Comparison of ENCODE assay signal across 25 cellular contexts in the genomic region with DNA sequence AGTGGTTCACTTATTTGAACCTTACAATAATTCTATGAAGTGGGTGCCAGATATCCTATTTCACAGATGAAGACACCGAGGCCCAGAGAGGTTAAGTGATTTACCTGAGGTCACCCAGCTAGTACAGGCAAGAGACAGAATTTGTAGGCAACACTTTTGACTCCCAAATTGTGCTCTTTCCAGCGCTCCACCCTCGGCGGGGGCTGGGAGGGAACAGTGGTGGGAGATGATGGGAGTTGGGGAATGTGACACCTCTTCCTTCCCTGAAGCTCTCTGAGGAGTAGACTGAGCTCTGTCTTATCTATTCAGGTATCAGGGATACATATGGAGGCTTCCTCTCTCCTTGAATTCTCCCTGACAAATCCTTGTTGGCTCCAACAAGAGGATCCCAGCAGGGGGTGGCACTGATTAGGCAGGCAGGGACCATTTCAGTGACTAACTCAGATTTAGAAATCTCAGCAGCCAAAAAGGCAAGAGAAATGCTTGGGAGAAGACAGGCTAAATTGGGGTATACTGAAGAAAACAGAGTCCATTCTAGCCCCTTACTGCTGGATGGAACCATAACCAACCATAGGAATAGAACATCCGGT.
"Had no signal": no experiment of that assay in that cellular context is flagged by ENCODE, and none has a peak within 500 bp of the region (broad histone marks: within the 10 kb centered on the region; RNA-seq: fewer than 3 reads in every experiment).

No MANE protein-coding gene starts in this region.

- DNase-seq: activated CD4-positive, alpha-beta T cell treated with anti-CD3 and anti-CD28 coated beads, Interleukin-2, amount 10 ng/mL, durations not matched to agents 24 days and 14 days; activated CD4-positive, alpha-beta T cell treated with anti-CD3 and anti-CD28 coated beads, Interleukin-2, amount 50 U/mL, for 4 hours; activated CD8-positive, alpha-beta T cell treated with anti-CD3 and anti-CD28 coated beads for 36 hours; activated effector memory CD4-positive, alpha-beta T cell treated with anti-CD3 and anti-CD28 coated beads, Interleukin-2, amount 50 U/mL, for 16 hours; activated naive CD4-positive, alpha-beta T cell; activated naive CD4-positive, alpha-beta T cell treated with anti-CD3 and anti-CD28 coated beads, Interleukin-2, amount 50 U/mL, for 16 hours; activated naive CD8-positive, alpha-beta T cell treated with anti-CD3 and anti-CD28 coated beads for 36 hours; activated T-cell treated with anti-CD3 and anti-CD28 coated beads, Interleukin-2, amount 50 U/mL, for 1 hour; activated T-cell treated with anti-CD3 and anti-CD28 coated beads, Interleukin-2, amount 50 U/mL, for 72 hours; amniotic stem cell; aorta; brain microvascular endothelial cell; central memory CD4-positive, alpha-beta T cell; NCI-H1105; NCI-H1417 treated with DMSO at 0.1 percent for 48 hours; NCI-H187 treated with DMSO at 0.1 percent for 48 hours; NCI-H2081; NCI-H345; NCI-H524 treated with DMSO at 0.1 percent for 48 hours; SHP77; SJCRH30; T1000 had no signal

- H3K4me1 Mint-ChIP-seq: activated CD4-positive, alpha-beta T cell treated with anti-CD3 and anti-CD28 coated beads, Interleukin-2, amount 10 ng/mL, durations not matched to agents 24 days and 14 days; activated naive CD8-positive, alpha-beta T cell treated with anti-CD3 and anti-CD28 coated beads for 36 hours; activated T-helper 17 cell treated with anti-CD3 and anti-CD28 coated beads, Interleukin-2, amount 50 U/mL, for 72 hours had no signal

- H3K27ac Mint-ChIP-seq: activated CD4-positive, alpha-beta T cell treated with anti-CD3 and anti-CD28 coated beads, Interleukin-2, amount 10 ng/mL, durations not matched to agents 24 days and 14 days; activated CD8-positive, alpha-beta T cell treated with anti-CD3 and anti-CD28 coated beads for 36 hours; activated naive CD8-positive, alpha-beta T cell treated with anti-CD3 and anti-CD28 coated beads for 36 hours; activated T-cell treated with anti-CD3 and anti-CD28 coated beads, Interleukin-2, amount 50 U/mL, for 72 hours; activated T-helper 17 cell treated with anti-CD3 and anti-CD28 coated beads, Interleukin-2, amount 50 U/mL, for 72 hours had no signal

- H3K9me3 ChIP-seq: SJCRH30 had no signal

- ATAC-seq: activated CD8-positive, alpha-beta T cell treated with anti-CD3 and anti-CD28 coated beads for 36 hours; activated T-cell treated with anti-CD3 and anti-CD28 coated beads, Interleukin-2, amount 50 U/mL, for 72 hours; activated T-helper 17 cell treated with anti-CD3 and anti-CD28 coated beads, Interleukin-2, amount 50 U/mL, for 72 hours; Panc1 had no signal

- H3K27ac ChIP-seq: brain microvascular endothelial cell, SJCRH30, SK-N-MC had no signal

- H3K4me3 ChIP-seq: SJCRH30, SK-N-MC had no signal

- H3K27me3 Mint-ChIP-seq: activated CD4-positive, alpha-beta T cell treated with anti-CD3 and anti-CD28 coated beads, Interleukin-2, amount 10 ng/mL, durations not matched to agents 24 days and 14 days; activated CD8-positive, alpha-beta T cell treated with anti-CD3 and anti-CD28 coated beads for 36 hours; activated naive CD8-positive, alpha-beta T cell treated with anti-CD3 and anti-CD28 coated beads for 36 hours; activated T-helper 17 cell treated with anti-CD3 and anti-CD28 coated beads, Interleukin-2, amount 50 U/mL, for 72 hours had no signal

- H3K9me3 Mint-ChIP-seq: activated CD4-positive, alpha-beta T cell treated with anti-CD3 and anti-CD28 coated beads, Interleukin-2, amount 10 ng/mL, durations not matched to agents 24 days and 14 days; activated CD8-positive, alpha-beta T cell treated with anti-CD3 and anti-CD28 coated beads for 36 hours; activated naive CD8-positive, alpha-beta T cell treated with anti-CD3 and anti-CD28 coated beads for 36 hours; activated T-cell treated with anti-CD3 and anti-CD28 coated beads, Interleukin-2, amount 50 U/mL, for 72 hours; activated T-helper 17 cell treated with anti-CD3 and anti-CD28 coated beads, Interleukin-2, amount 50 U/mL, for 72 hours had no signal

- H3K27me3 ChIP-seq: brain microvascular endothelial cell, SJCRH30 had no signal

- H3K36me3 Mint-ChIP-seq: activated naive CD8-positive, alpha-beta T cell treated with anti-CD3 and anti-CD28 coated beads for 36 hours had no signal

- H3K36me3 ChIP-seq: brain microvascular endothelial cell, SJCRH30 had no signal

- H3K4me3 Mint-ChIP-seq: activated CD4-positive, alpha-beta T cell treated with anti-CD3 and anti-CD28 coated beads, Interleukin-2, amount 10 ng/mL, durations not matched to agents 24 days and 14 days; activated CD8-positive, alpha-beta T cell treated with anti-CD3 and anti-CD28 coated beads for 36 hours; activated naive CD8-positive, alpha-beta T cell treated with anti-CD3 and anti-CD28 coated beads for 36 hours; activated T-cell treated with anti-CD3 and anti-CD28 coated beads, Interleukin-2, amount 50 U/mL, for 72 hours; activated T-helper 17 cell treated with anti-CD3 and anti-CD28 coated beads, Interleukin-2, amount 50 U/mL, for 72 hours had no signal

- H3K4me1 ChIP-seq: SJCRH30 had no signal
